In genomic region chr15:97791824-97792792, GRCh38 we compare ENCODE assay signal across 1 cellular context.
TF ChIP-seq lines count a peak whose summit lies in the region.

No MANE protein-coding gene starts in this region.

TF ChIP-seq in WTC11, 78 proteins besides CTCF, POLR2A, EP300 and RAD21 (continued from another document):
- TF ChIP-seq ZSCAN18 (CRISPR knock-in tag; IDR thresholded peaks at IDR 0.05) (no peak), NFE2L1 (CRISPR knock-in tag; IDR thresholded peaks at IDR 0.05) (no peak), PREB (CRISPR knock-in tag; IDR thresholded peaks at IDR 0.05; ENCODE audit: borderline replicate concordance) (no peak)
